In genomic region chr14:98408713-98409112, GRCh38 we compare ENCODE assay signal across 25 cellular contexts.
DNase-seq lines count a peak whose midpoint lies in the region; ATAC-seq and TF ChIP-seq lines count a peak whose summit lies in the region.
"Had no signal": no experiment of that assay in that cellular context is flagged by ENCODE, and none has a peak within 500 bp of the region (broad histone marks: within the 10 kb centered on the region; RNA-seq: fewer than 3 reads in every experiment).

No MANE protein-coding gene starts in this region.

- no peaks in the 10 kb centered on the region for H3K27me3 Mint-ChIP-seq in activated CD4-positive, alpha-beta memory T cell treated with anti-CD3 and anti-CD28 coated beads for 36 hours
- no peaks in the 10 kb centered on the region for H3K27me3 Mint-ChIP-seq in activated CD4-positive, alpha-beta memory T cell treated with anti-CD3 and anti-CD28 coated beads, Interleukin-2, amount 10 ng/mL, durations not matched to agents 7 days and 5 days
- H3K27me3 Mint-ChIP-seq in effector memory CD8-positive, alpha-beta T cell, result no peaks in the 10 kb centered on the region
- H3K27me3 Mint-ChIP-seq: B cell, IgD-negative memory B cell had no signal

- TF ChIP-seq CTCF in prostate gland (IDR thresholded peaks at IDR 0.05), result no peak
- no peak for TF ChIP-seq CTCF in thyroid gland (IDR thresholded peaks at IDR 0.05)

- intact Hi-C loops in activated CD4-positive, alpha-beta memory T cell treated with anti-CD3 and anti-CD28 coated beads for 36 hours (cut with micrococcal nuclease), result no loop called here
- intact Hi-C loops in prostate gland (cut with DNase I) (no loop called here), thyroid gland (cut with DNase I) (loop anchor here (10.0 kb wide), 1 partner anchor 1064 kb away; no protein-coding TSS in a partner anchor)

- H3K27ac Mint-ChIP-seq in activated CD4-positive, alpha-beta memory T cell treated with anti-CD3 and anti-CD28 coated beads for 36 hours, result no peak overlapping the region
- no peak overlapping the region for H3K27ac Mint-ChIP-seq in activated CD4-positive, alpha-beta memory T cell treated with anti-CD3 and anti-CD28 coated beads, Interleukin-2, amount 10 ng/mL, durations not matched to agents 7 days and 5 days
- H3K27ac Mint-ChIP-seq in effector memory CD8-positive, alpha-beta T cell, result peak overlapping the region; percentile 3 to 13
- H3K27ac Mint-ChIP-seq: B cell; CD8-positive, alpha-beta T cell; HFFc6 had no signal

- peak; percentile 23 for DNase-seq in activated CD4-positive, alpha-beta memory T cell treated with anti-CD3 and anti-CD28 coated beads for 36 hours
- DNase-seq in activated CD4-positive, alpha-beta memory T cell treated with anti-CD3 and anti-CD28 coated beads, Interleukin-2, amount 10 ng/mL, durations not matched to agents 7 days and 5 days, result no peak
- DNase-seq in Daoy (ENCODE audit: low read depth) (peak; percentile 16), prostate gland (ENCODE audit: low spot score) (no peak), thyroid gland (no peak)
- peak; percentile 5 to 15 for DNase-seq in activated CD4-positive, alpha-beta T cell treated with anti-CD3 and anti-CD28 coated beads, Interleukin-2, amount 50 U/mL, for 48 hours
- DNase-seq in effector memory CD8-positive, alpha-beta T cell, result no peak
- no peak for DNase-seq in activated effector memory CD4-positive, alpha-beta T cell treated with anti-CD3 and anti-CD28 coated beads, Interleukin-2, amount 50 U/mL, for 16 hours
- DNase-seq: ACHN; activated CD8-positive, alpha-beta memory T cell treated with anti-CD3 and anti-CD28 coated beads for 24 hours; activated T-cell treated with anti-CD3 and anti-CD28 coated beads, Interleukin-2, amount 50 U/mL, for 4 hours; CD8-positive, alpha-beta T cell; foreskin fibroblast; HFFc6; left lung; mesenchymal stem cell; NCI-H146; NCI-H510A; SIG-M5; T1000; WERI-Rb-1 had no signal

- H3K27ac ChIP-seq in prostate gland (no peak overlapping the region), thyroid gland (no peak overlapping the region)
- H3K27ac ChIP-seq: left lung, tibial nerve, WERI-Rb-1 had no signal

- H3K27me3 ChIP-seq in prostate gland (replicated peaks; ENCODE audit: insufficient read depth), result no peaks in the 10 kb centered on the region
- no peaks in the 10 kb centered on the region for H3K27me3 ChIP-seq in thyroid gland
- H3K27me3 ChIP-seq: left lung, tibial nerve had no signal

- no peaks in the 10 kb centered on the region for H3K4me1 ChIP-seq in prostate gland (replicated peaks)
- no peaks in the 10 kb centered on the region for H3K4me1 ChIP-seq in thyroid gland
- H3K4me1 ChIP-seq: left lung, tibial nerve had no signal

- POLR2A ChIA-PET in activated CD4-positive, alpha-beta memory T cell treated with anti-CD3 and anti-CD28 coated beads for 36 hours (lab: Charles Lee), result no interaction called here
- POLR2A ChIA-PET in activated CD4-positive, alpha-beta memory T cell treated with anti-CD3 and anti-CD28 coated beads, Interleukin-2, amount 10 ng/mL, durations not matched to agents 7 days and 5 days (lab: Charles Lee), result no interaction called here

- no peaks in the 10 kb centered on the region for H3K9me3 ChIP-seq in prostate gland
- H3K9me3 ChIP-seq in thyroid gland, result no peaks in the 10 kb centered on the region
- H3K9me3 ChIP-seq: tibial nerve had no signal

- WGBS in prostate gland, result 80% methylated on average over 6 of the region's 6 CpGs
- WGBS in thyroid gland, 2 donors, result 86 to 88% methylated on average over 6 of the region's 6 CpGs

- peaks cover 14% of the 10 kb centered on the region for H3K4me1 Mint-ChIP-seq in activated CD4-positive, alpha-beta memory T cell treated with anti-CD3 and anti-CD28 coated beads for 36 hours (ENCODE audit: low read depth)
- peaks cover 6% of the 10 kb centered on the region for H3K4me1 Mint-ChIP-seq in activated CD4-positive, alpha-beta memory T cell treated with anti-CD3 and anti-CD28 coated beads, Interleukin-2, amount 10 ng/mL, durations not matched to agents 7 days and 5 days
- peaks cover 10 to 19% of the 10 kb centered on the region in 2 donors for H3K4me1 Mint-ChIP-seq in effector memory CD8-positive, alpha-beta T cell (ENCODE audit: low read depth in 2 of 2)
- H3K4me1 Mint-ChIP-seq: B cell, IgD-negative memory B cell had no signal

- no peak overlapping the region for H3K4me3 ChIP-seq in prostate gland
- H3K4me3 ChIP-seq in thyroid gland (replicated peaks in 1 of 3), result no peak overlapping the region
- H3K4me3 ChIP-seq: GM12878, left lung, tibial nerve had no signal

- TF ChIP-seq POLR2A in prostate gland (IDR thresholded peaks at IDR 0.05) (no peak), thyroid gland (IDR thresholded peaks at IDR 0.05) (no peak)

- CTCF ChIA-PET in activated CD4-positive, alpha-beta memory T cell treated with anti-CD3 and anti-CD28 coated beads for 36 hours (lab: Charles Lee), result no interaction called here
- CTCF ChIA-PET in activated CD4-positive, alpha-beta memory T cell treated with anti-CD3 and anti-CD28 coated beads, Interleukin-2, amount 10 ng/mL, durations not matched to agents 7 days and 5 days (lab: Charles Lee), result no interaction called here

- no peaks in the 10 kb centered on the region for H3K9me3 Mint-ChIP-seq in activated CD4-positive, alpha-beta memory T cell treated with anti-CD3 and anti-CD28 coated beads for 36 hours
- H3K9me3 Mint-ChIP-seq in activated CD4-positive, alpha-beta memory T cell treated with anti-CD3 and anti-CD28 coated beads, Interleukin-2, amount 10 ng/mL, durations not matched to agents 7 days and 5 days, result no peaks in the 10 kb centered on the region
- H3K9me3 Mint-ChIP-seq in effector memory CD8-positive, alpha-beta T cell, result no peaks in the 10 kb centered on the region
- H3K9me3 Mint-ChIP-seq: activated T-cell treated with anti-CD3 and anti-CD28 coated beads, Interleukin-2, amount 50 U/mL, for 4 hours had no signal

- no peak for ATAC-seq in effector memory CD8-positive, alpha-beta T cell (replicated peaks)
- ATAC-seq: CD8-positive, alpha-beta T cell; GM12878; left lung had no signal

- no peaks in the 10 kb centered on the region for H3K36me3 ChIP-seq in prostate gland
- H3K36me3 ChIP-seq in thyroid gland, result no peaks in the 10 kb centered on the region
- H3K36me3 ChIP-seq: left lung, tibial nerve, WERI-Rb-1 had no signal

- no peak overlapping the region for H3K4me3 Mint-ChIP-seq in activated CD4-positive, alpha-beta memory T cell treated with anti-CD3 and anti-CD28 coated beads for 36 hours
- H3K4me3 Mint-ChIP-seq in activated CD4-positive, alpha-beta memory T cell treated with anti-CD3 and anti-CD28 coated beads, Interleukin-2, amount 10 ng/mL, durations not matched to agents 7 days and 5 days, result no peak overlapping the region
- no peak overlapping the region for H3K4me3 Mint-ChIP-seq in effector memory CD8-positive, alpha-beta T cell
- H3K4me3 Mint-ChIP-seq: activated T-cell treated with anti-CD3 and anti-CD28 coated beads, Interleukin-2, amount 50 U/mL, for 4 hours; B cell; CD8-positive, alpha-beta T cell; HFFc6; IgD-negative memory B cell had no signal

- no peaks in the 10 kb centered on the region for H3K36me3 Mint-ChIP-seq in activated CD4-positive, alpha-beta memory T cell treated with anti-CD3 and anti-CD28 coated beads for 36 hours
- H3K36me3 Mint-ChIP-seq in activated CD4-positive, alpha-beta memory T cell treated with anti-CD3 and anti-CD28 coated beads, Interleukin-2, amount 10 ng/mL, durations not matched to agents 7 days and 5 days (ENCODE audit: low read depth), result no peaks in the 10 kb centered on the region
- H3K36me3 Mint-ChIP-seq in effector memory CD8-positive, alpha-beta T cell (ENCODE audit: insufficient read depth), result no peaks in the 10 kb centered on the region
- H3K36me3 Mint-ChIP-seq: CD8-positive, alpha-beta T cell; IgD-negative memory B cell had no signal

Comparison
In these comparisons a context has a peak if more than half of its experiments do, and no peak if none do; other contexts are left out.
1. DNase-seq: peak in activated CD4-positive, alpha-beta memory T cell treated with anti-CD3 and anti-CD28 coated beads for 36 hours (single experiment), Daoy (single experiment) and activated CD4-positive, alpha-beta T cell treated with anti-CD3 and anti-CD28 coated beads, Interleukin-2, amount 50 U/mL, for 48 hours (2 of 2); none in activated CD4-positive, alpha-beta memory T cell treated with anti-CD3 and anti-CD28 coated beads, Interleukin-2, amount 10 ng/mL, durations not matched to agents 7 days and 5 days (single experiment), effector memory CD8-positive, alpha-beta T cell (0 of 3), prostate gland (single experiment), thyroid gland (0 of 2) and activated effector memory CD4-positive, alpha-beta T cell treated with anti-CD3 and anti-CD28 coated beads, Interleukin-2, amount 50 U/mL, for 16 hours (single experiment).
2. H3K27ac Mint-ChIP-seq: peak in effector memory CD8-positive, alpha-beta T cell (2 of 2); none in activated CD4-positive, alpha-beta memory T cell treated with anti-CD3 and anti-CD28 coated beads for 36 hours (single experiment) and activated CD4-positive, alpha-beta memory T cell treated with anti-CD3 and anti-CD28 coated beads, Interleukin-2, amount 10 ng/mL, durations not matched to agents 7 days and 5 days (single experiment).